ENCODE assay signal across 1 cellular context in the genomic region with DNA sequence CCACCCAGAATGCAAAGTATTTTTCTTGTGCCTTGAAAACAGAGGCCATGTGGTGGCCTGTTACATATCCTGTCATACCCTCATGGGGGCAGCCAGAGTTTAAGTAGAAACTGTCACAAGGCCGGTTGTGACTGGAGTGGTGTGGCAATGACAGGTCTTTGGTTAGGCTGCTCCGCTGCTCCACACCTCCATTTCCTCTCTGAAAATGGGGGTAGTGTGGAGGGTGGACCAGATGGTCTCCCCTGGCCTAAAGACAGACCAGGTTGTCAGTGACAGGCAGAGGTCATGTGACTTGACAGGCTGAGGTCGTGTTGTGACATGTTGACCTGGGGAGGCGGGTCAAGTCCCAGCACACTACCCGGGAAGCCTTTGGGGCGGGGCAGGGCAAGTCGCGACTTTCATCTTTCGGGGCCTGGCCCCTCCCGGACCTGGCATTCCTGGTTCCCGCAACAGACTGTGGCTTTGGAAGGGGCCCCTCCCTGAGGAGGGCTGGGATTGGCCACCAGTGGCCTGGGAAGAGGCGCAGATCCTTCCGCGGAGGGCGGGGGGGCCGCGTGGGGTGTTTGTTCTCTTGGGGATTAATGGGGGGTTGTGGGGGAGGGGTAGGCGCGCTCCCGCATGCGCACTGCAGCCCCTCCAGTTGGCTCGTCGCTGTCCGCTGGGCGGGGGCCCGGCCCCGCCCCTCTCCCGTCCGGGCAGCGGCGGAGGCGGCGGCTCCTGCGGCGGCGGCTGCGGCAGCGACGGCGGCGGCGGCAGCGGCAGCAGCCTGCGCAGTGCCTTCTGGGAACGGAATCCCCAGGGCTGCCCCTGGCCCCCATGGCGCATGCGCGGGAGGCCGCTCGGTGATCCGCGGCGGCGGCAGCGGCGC.
TF ChIP-seq lines count a peak whose summit lies in the region.

A gene with protein sequence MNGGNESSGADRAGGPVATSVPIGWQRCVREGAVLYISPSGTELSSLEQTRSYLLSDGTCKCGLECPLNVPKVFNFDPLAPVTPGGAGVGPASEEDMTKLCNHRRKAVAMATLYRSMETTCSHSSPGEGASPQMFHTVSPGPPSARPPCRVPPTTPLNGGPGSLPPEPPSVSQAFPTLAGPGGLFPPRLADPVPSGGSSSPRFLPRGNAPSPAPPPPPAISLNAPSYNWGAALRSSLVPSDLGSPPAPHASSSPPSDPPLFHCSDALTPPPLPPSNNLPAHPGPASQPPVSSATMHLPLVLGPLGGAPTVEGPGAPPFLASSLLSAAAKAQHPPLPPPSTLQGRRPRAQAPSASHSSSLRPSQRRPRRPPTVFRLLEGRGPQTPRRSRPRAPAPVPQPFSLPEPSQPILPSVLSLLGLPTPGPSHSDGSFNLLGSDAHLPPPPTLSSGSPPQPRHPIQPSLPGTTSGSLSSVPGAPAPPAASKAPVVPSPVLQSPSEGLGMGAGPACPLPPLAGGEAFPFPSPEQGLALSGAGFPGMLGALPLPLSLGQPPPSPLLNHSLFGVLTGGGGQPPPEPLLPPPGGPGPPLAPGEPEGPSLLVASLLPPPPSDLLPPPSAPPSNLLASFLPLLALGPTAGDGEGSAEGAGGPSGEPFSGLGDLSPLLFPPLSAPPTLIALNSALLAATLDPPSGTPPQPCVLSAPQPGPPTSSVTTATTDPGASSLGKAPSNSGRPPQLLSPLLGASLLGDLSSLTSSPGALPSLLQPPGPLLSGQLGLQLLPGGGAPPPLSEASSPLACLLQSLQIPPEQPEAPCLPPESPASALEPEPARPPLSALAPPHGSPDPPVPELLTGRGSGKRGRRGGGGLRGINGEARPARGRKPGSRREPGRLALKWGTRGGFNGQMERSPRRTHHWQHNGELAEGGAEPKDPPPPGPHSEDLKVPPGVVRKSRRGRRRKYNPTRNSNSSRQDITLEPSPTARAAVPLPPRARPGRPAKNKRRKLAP (plus strand): TSS at position 806 of the 868 bp plus-strand sequence. CDS start 1,480 bp downstream, outside the sequence.

TF ChIP-seq in K562, 482 proteins besides CTCF, POLR2A, EP300 and RAD21 (continued from another document and continues in another):
- TF ChIP-seq, protein P1, sequence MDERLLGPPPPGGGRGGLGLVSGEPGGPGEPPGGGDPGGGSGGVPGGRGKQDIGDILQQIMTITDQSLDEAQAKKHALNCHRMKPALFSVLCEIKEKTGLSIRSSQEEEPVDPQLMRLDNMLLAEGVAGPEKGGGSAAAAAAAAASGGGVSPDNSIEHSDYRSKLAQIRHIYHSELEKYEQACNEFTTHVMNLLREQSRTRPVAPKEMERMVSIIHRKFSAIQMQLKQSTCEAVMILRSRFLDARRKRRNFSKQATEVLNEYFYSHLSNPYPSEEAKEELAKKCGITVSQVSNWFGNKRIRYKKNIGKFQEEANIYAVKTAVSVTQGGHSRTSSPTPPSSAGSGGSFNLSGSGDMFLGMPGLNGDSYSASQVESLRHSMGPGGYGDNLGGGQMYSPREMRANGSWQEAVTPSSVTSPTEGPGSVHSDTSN (CRISPR knock-in tag; IDR thresholded peaks at IDR 0.05; ENCODE audit: low read depth): peak; percentile 6; the same call in 1 of the 2 replicates
- TF ChIP-seq, protein P1 (tag; conservative IDR thresholded peaks at IDR 0.05; ENCODE audit: low read depth): peak; percentile 82
- no peak for TF ChIP-seq ZNF551 (CRISPR knock-in tag; IDR thresholded peaks at IDR 0.05)
- no peak for TF ChIP-seq RUNX1 (IDR thresholded peaks at IDR 0.05; ENCODE audit: low read depth)
- peak; percentile 12 for TF ChIP-seq TEAD4 (IDR thresholded peaks at IDR 0.05; ENCODE audit: low read length)
- TF ChIP-seq TEAD4 (CRISPR knock-in tag; IDR thresholded peaks at IDR 0.05; ENCODE audit: borderline replicate concordance): no peak
- no peak for TF ChIP-seq HNRNPH1 (optimal IDR thresholded peaks at IDR 0.05; ENCODE audit: low read depth, low read length)
- TF ChIP-seq, protein P2, sequence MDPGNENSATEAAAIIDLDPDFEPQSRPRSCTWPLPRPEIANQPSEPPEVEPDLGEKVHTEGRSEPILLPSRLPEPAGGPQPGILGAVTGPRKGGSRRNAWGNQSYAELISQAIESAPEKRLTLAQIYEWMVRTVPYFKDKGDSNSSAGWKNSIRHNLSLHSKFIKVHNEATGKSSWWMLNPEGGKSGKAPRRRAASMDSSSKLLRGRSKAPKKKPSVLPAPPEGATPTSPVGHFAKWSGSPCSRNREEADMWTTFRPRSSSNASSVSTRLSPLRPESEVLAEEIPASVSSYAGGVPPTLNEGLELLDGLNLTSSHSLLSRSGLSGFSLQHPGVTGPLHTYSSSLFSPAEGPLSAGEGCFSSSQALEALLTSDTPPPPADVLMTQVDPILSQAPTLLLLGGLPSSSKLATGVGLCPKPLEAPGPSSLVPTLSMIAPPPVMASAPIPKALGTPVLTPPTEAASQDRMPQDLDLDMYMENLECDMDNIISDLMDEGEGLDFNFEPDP (CRISPR knock-in tag; IDR thresholded peaks at IDR 0.05): no peak
- no peak for TF ChIP-seq SRSF9 (IDR thresholded peaks at IDR 0.05; ENCODE audit: borderline replicate concordance, low read depth, low read length)
- TF ChIP-seq, protein P3, sequence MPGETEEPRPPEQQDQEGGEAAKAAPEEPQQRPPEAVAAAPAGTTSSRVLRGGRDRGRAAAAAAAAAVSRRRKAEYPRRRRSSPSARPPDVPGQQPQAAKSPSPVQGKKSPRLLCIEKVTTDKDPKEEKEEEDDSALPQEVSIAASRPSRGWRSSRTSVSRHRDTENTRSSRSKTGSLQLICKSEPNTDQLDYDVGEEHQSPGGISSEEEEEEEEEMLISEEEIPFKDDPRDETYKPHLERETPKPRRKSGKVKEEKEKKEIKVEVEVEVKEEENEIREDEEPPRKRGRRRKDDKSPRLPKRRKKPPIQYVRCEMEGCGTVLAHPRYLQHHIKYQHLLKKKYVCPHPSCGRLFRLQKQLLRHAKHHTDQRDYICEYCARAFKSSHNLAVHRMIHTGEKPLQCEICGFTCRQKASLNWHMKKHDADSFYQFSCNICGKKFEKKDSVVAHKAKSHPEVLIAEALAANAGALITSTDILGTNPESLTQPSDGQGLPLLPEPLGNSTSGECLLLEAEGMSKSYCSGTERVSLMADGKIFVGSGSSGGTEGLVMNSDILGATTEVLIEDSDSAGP (CRISPR knock-in tag; IDR thresholded peaks at IDR 0.05): no peak
- TF ChIP-seq CREM (IDR thresholded peaks at IDR 0.05; ENCODE audit: low read depth): peak; percentile 62
- TF ChIP-seq PCBP1 (IDR thresholded peaks at IDR 0.05; ENCODE audit: low read depth, low read length, poor library complexity, severe bottlenecking): no peak
- no peak for TF ChIP-seq RBM15 (IDR thresholded peaks at IDR 0.05; ENCODE audit: insufficient read depth, low read length)
- TF ChIP-seq NBN (IDR thresholded peaks at IDR 0.05; ENCODE audit: low read depth): 0 out of 2 replicates have a peak, but pooled peaks have one; percentile 66
- peak; percentile 37; the same call in 1 of the 2 replicates for TF ChIP-seq PHF8 (IDR thresholded peaks at IDR 0.05; ENCODE audit: borderline replicate concordance, low read length)
- peak; percentile 87 for TF ChIP-seq RBFOX2 (IDR thresholded peaks at IDR 0.05; ENCODE audit: low read depth, low read length)
- peak; percentile 91 for TF ChIP-seq HIVEP1 (CRISPR knock-in tag; IDR thresholded peaks at IDR 0.05)
- TF ChIP-seq MAZ (CRISPR knock-in tag; conservative IDR thresholded peaks at IDR 0.05 in 1 of 2, IDR thresholded peaks at IDR 0.05 in 1 of 2): peak; percentile 95 to 97
- peak; percentile 46 for TF ChIP-seq FOXJ2 (tag; IDR thresholded peaks at IDR 0.05)
- TF ChIP-seq ZNF146 (CRISPR knock-in tag; IDR thresholded peaks at IDR 0.05; ENCODE audit: unreplicated experiment): no peak
- TF ChIP-seq NCOA2 (IDR thresholded peaks at IDR 0.05; ENCODE audit: partially characterized antibody in 2 of 2): no peak
- TF ChIP-seq, protein P4, sequence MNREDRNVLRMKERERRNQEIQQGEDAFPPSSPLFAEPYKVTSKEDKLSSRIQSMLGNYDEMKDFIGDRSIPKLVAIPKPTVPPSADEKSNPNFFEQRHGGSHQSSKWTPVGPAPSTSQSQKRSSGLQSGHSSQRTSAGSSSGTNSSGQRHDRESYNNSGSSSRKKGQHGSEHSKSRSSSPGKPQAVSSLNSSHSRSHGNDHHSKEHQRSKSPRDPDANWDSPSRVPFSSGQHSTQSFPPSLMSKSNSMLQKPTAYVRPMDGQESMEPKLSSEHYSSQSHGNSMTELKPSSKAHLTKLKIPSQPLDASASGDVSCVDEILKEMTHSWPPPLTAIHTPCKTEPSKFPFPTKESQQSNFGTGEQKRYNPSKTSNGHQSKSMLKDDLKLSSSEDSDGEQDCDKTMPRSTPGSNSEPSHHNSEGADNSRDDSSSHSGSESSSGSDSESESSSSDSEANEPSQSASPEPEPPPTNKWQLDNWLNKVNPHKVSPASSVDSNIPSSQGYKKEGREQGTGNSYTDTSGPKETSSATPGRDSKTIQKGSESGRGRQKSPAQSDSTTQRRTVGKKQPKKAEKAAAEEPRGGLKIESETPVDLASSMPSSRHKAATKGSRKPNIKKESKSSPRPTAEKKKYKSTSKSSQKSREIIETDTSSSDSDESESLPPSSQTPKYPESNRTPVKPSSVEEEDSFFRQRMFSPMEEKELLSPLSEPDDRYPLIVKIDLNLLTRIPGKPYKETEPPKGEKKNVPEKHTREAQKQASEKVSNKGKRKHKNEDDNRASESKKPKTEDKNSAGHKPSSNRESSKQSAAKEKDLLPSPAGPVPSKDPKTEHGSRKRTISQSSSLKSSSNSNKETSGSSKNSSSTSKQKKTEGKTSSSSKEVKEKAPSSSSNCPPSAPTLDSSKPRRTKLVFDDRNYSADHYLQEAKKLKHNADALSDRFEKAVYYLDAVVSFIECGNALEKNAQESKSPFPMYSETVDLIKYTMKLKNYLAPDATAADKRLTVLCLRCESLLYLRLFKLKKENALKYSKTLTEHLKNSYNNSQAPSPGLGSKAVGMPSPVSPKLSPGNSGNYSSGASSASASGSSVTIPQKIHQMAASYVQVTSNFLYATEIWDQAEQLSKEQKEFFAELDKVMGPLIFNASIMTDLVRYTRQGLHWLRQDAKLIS (CRISPR knock-in tag; IDR thresholded peaks at IDR 0.05): peak; percentile 87; the same call in 1 of the 2 replicates
- TF ChIP-seq CREB1 (IDR thresholded peaks at IDR 0.05): peak; percentile 44
- peak; percentile 61 for TF ChIP-seq CREB1 (CRISPR knock-in tag; IDR thresholded peaks at IDR 0.05)
- TF ChIP-seq SMARCE1 (IDR thresholded peaks at IDR 0.05): peak; percentile 55; the same call in 1 of the 2 replicates
- no peak for TF ChIP-seq POLR3A (IDR thresholded peaks at IDR 0.05; ENCODE audit: borderline replicate concordance, extremely low read depth, insufficient read depth, insufficient read length)
- TF ChIP-seq MIER1 (IDR thresholded peaks at IDR 0.05; ENCODE audit: low read depth): no peak
- no peak for TF ChIP-seq ZNF282 (CRISPR knock-in tag; IDR thresholded peaks at IDR 0.05)
- TF ChIP-seq TAF1 (IDR thresholded peaks at IDR 0.05; ENCODE audit: control insufficient read depth, extremely low read depth, insufficient read depth, low read length, severe bottlenecking): peak; percentile 26
- TF ChIP-seq HDAC6 (IDR thresholded peaks at IDR 0.05; ENCODE audit: low read depth, low read length): no peak
- TF ChIP-seq, protein P5, sequence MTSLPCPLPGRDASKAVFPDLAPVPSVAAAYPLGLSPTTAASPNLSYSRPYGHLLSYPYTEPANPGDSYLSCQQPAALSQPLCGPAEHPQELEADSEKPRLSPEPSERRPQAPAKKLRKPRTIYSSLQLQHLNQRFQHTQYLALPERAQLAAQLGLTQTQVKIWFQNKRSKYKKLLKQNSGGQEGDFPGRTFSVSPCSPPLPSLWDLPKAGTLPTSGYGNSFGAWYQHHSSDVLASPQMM (CRISPR knock-in tag; IDR thresholded peaks at IDR 0.05): no peak
- no peak; the same call in none of the 2 replicates for TF ChIP-seq SMARCA4 (IDR thresholded peaks at IDR 0.05)
- no peak for TF ChIP-seq MTF1 (CRISPR knock-in tag; IDR thresholded peaks at IDR 0.05; ENCODE audit: borderline replicate concordance)
- TF ChIP-seq, protein P6, sequence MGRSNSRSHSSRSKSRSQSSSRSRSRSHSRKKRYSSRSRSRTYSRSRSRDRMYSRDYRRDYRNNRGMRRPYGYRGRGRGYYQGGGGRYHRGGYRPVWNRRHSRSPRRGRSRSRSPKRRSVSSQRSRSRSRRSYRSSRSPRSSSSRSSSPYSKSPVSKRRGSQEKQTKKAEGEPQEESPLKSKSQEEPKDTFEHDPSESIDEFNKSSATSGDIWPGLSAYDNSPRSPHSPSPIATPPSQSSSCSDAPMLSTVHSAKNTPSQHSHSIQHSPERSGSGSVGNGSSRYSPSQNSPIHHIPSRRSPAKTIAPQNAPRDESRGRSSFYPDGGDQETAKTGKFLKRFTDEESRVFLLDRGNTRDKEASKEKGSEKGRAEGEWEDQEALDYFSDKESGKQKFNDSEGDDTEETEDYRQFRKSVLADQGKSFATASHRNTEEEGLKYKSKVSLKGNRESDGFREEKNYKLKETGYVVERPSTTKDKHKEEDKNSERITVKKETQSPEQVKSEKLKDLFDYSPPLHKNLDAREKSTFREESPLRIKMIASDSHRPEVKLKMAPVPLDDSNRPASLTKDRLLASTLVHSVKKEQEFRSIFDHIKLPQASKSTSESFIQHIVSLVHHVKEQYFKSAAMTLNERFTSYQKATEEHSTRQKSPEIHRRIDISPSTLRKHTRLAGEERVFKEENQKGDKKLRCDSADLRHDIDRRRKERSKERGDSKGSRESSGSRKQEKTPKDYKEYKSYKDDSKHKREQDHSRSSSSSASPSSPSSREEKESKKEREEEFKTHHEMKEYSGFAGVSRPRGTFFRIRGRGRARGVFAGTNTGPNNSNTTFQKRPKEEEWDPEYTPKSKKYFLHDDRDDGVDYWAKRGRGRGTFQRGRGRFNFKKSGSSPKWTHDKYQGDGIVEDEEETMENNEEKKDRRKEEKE (IDR thresholded peaks at IDR 0.05; ENCODE audit: borderline replicate concordance in 1 of 2, control insufficient read depth in 1 of 2, low read depth in 2 of 2, low read length in 1 of 2): no peak
- no peak for TF ChIP-seq JUN (IDR thresholded peaks at IDR 0.05; ENCODE audit: borderline replicate concordance, low read depth, low read length)
- TF ChIP-seq JUN (CRISPR knock-in tag; IDR thresholded peaks at IDR 0.05; ENCODE audit: borderline replicate concordance): 0 out of 2 replicates have a peak, but pooled peaks have one; percentile 52
- TF ChIP-seq TCF7L2 (IDR thresholded peaks at IDR 0.05; ENCODE audit: low read depth, low read length): 0 out of 2 replicates have a peak, but pooled peaks have one; percentile 60
- TF ChIP-seq TCFL5 (CRISPR knock-in tag; conservative IDR thresholded peaks at IDR 0.05): no peak
- peak; percentile 91 to 92 for TF ChIP-seq NRF1 (conservative IDR thresholded peaks at IDR 0.05 in 1 of 2, IDR thresholded peaks at IDR 0.05 in 1 of 2)
- 0 out of 2 replicates have a peak, but pooled peaks have one; percentile 24 for TF ChIP-seq GTF2F1 (IDR thresholded peaks at IDR 0.05; ENCODE audit: low read depth, low read length)
- peak; percentile 43; the same call in 1 of the 2 replicates for TF ChIP-seq NFIC (IDR thresholded peaks at IDR 0.05)
- no peak for TF ChIP-seq PHF20 (IDR thresholded peaks at IDR 0.05; ENCODE audit: partially characterized antibody)
- no peak for TF ChIP-seq NR1H2 (CRISPR knock-in tag; IDR thresholded peaks at IDR 0.05)
- TF ChIP-seq NFXL1 (CRISPR knock-in tag; IDR thresholded peaks at IDR 0.05): no peak
- TF ChIP-seq GTF2E2 (tag; IDR thresholded peaks at IDR 0.05): no peak
- TF ChIP-seq ZNF445 (CRISPR knock-in tag; IDR thresholded peaks at IDR 0.05; ENCODE audit: low read depth): no peak
